8 cellular contexts compared by ENCODE assay signal in the genomic region with DNA sequence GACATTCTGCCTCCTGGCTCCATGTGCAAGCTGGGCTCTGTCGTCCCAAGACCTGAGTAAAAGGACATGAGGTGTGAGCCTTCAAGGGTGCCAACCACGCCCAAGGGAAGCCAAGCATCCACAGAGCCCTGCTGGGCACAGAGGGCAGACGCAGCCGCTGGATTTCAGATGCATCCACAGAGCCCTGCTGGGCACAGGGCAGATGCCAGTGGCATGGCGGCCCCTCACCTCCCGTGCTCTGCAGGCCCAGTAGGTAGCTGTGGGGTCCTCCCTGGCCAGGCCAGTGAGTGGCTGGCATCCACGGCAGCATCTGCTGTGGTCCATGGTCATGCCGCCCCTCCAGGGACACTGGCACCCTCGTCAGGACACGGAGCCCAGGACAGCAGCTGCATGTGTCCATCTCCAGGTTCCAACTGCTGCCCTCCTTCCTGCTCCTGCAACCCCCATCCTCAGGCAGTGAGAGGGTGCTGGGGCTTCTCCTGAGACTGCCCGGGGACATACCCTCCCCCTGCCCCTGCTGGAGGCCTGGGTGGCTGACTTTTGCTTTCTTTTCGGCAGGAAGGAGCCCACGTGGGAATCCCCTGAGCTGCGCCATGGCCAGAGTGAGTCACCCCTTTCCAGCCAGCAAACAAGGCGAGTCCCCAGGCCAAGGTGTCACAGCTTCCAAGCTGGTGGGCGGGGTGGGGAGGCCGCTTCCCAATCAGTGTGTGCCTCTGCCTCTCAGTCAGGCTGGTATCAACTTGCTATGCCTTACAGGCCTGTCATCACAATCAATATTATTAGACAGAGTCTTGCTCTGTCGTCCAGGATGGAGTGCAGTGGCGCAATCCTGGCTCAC. TPM values are rescaled to one million over a fixed set of nuclear protein-coding genes. Genes with fewer than 3 reads are reported as not detected.
DNase-seq lines count a peak whose midpoint lies in the region; ATAC-seq, FAIRE-seq and TF ChIP-seq lines count a peak whose summit lies in the region.

No MANE protein-coding gene starts in this region.

- H3K9me3 Mint-ChIP-seq in effector memory CD8-positive, alpha-beta T cell, result no peaks in the 10 kb centered on the region
- H3K9me3 Mint-ChIP-seq in osteocyte (ENCODE audit: unreplicated experiment) (no peaks in the 10 kb centered on the region), progenitor cell of endocrine pancreas (ENCODE audit: low read depth) (no peaks in the 10 kb centered on the region)

- H2AFZ ChIP-seq in KMS-11 (ENCODE audit: low read depth), result peak overlapping the region; percentile 77

- H3K27me3 Mint-ChIP-seq in effector memory CD8-positive, alpha-beta T cell, result no peaks in the 10 kb centered on the region
- peaks cover 3% of the 10 kb centered on the region for H3K27me3 Mint-ChIP-seq in osteocyte (ENCODE audit: unreplicated experiment)
- H3K27me3 Mint-ChIP-seq in progenitor cell of endocrine pancreas, result peaks cover 4% of the 10 kb centered on the region

- DNase-seq in GM18507 (ENCODE audit: extremely low spot score, insufficient read length, low read depth) (peak; percentile 67), osteocyte (ENCODE audit: extremely low spot score, unreplicated experiment) (no peak), vagina (ENCODE audit: extremely low spot score in 2 of 2) (peak in 1 of 2 donors; percentile 83), NCI-H128 (lab: John Stamatoyannopoulos, UW; ENCODE audit: unreplicated experiment) (no peak), progenitor cell of endocrine pancreas (ENCODE audit: low spot score, unreplicated experiment) (no peak)
- peak; percentile 81 to 91 for DNase-seq in activated CD4-positive, alpha-beta T cell treated with anti-CD3 and anti-CD28 coated beads, Interleukin-2, amount 50 U/mL, for 24 hours (ENCODE audit: low read depth in 1 of 2, low spot score in 1 of 2)
- peak; percentile 72 to 73 (median 72) for DNase-seq in effector memory CD8-positive, alpha-beta T cell

- peak overlapping the region; percentile 76 to 84 for H3K4me3 Mint-ChIP-seq in effector memory CD8-positive, alpha-beta T cell
- H3K4me3 Mint-ChIP-seq in osteocyte (ENCODE audit: unreplicated experiment), result no peak overlapping the region
- no peak overlapping the region for H3K4me3 Mint-ChIP-seq in progenitor cell of endocrine pancreas (ENCODE audit: low read depth)

- peaks cover 23% of the 10 kb centered on the region for H3K36me3 Mint-ChIP-seq in effector memory CD8-positive, alpha-beta T cell (ENCODE audit: insufficient read depth)
- H3K36me3 Mint-ChIP-seq in osteocyte (ENCODE audit: unreplicated experiment) (no peaks in the 10 kb centered on the region), progenitor cell of endocrine pancreas (ENCODE audit: insufficient read depth) (no peaks in the 10 kb centered on the region)

- peak overlapping the region; percentile 98 for H3K4me2 ChIP-seq in KMS-11

- peak overlapping the region; percentile 85 to 90 for H3K27ac Mint-ChIP-seq in effector memory CD8-positive, alpha-beta T cell
- H3K27ac Mint-ChIP-seq in osteocyte (ENCODE audit: unreplicated experiment) (peak overlapping the region; percentile 44), progenitor cell of endocrine pancreas (no peak overlapping the region)

- H3K9ac ChIP-seq in KMS-11, result peak overlapping the region; percentile 59

- peak; percentile 95 for FAIRE-seq in GM18507 (lab: Jason Lieb, UNC)

- H3K27me3 ChIP-seq in KMS-11 (ENCODE audit: insufficient read depth, low read depth) (no peaks in the 10 kb centered on the region), vagina (no peaks in the 10 kb centered on the region)

- no peaks in the 10 kb centered on the region for H4K20me1 ChIP-seq in KMS-11 (ENCODE audit: insufficient read depth)

- peaks cover 26% of the 10 kb centered on the region; the same call in 1 of the 2 replicates for H3K79me2 ChIP-seq in KMS-11 (ENCODE audit: insufficient read depth, low read depth)

- H3K27ac ChIP-seq in KMS-11 (peak overlapping the region; percentile 96), vagina (peak overlapping the region; percentile 38)

- no peak overlapping the region for H3K4me3 ChIP-seq in KMS-11 (IDR thresholded peaks at IDR 0.05; ENCODE audit: insufficient read depth, low read depth, low read length)
- no peak overlapping the region for H3K4me3 ChIP-seq in vagina

- no peaks in the 10 kb centered on the region for H3K9me3 ChIP-seq in vagina

- TF ChIP-seq POLR2A in vagina (IDR thresholded peaks at IDR 0.05), result no peak

- peaks cover 20 to 23% of the 10 kb centered on the region in 2 donors for H3K4me1 Mint-ChIP-seq in effector memory CD8-positive, alpha-beta T cell (ENCODE audit: low read depth in 2 of 2)
- H3K4me1 Mint-ChIP-seq in osteocyte (ENCODE audit: unreplicated experiment) (peaks cover 23% of the 10 kb centered on the region), progenitor cell of endocrine pancreas (ENCODE audit: low read depth) (peaks cover 4% of the 10 kb centered on the region)

- TF ChIP-seq CTCF in KMS-11 (conservative IDR thresholded peaks at IDR 0.05; ENCODE audit: low read depth, low read length) (peak; percentile 17; the same call in 1 of the 2 replicates), osteocyte (IDR thresholded peaks at IDR 0.05) (no peak), vagina (IDR thresholded peaks at IDR 0.05) (no peak), progenitor cell of endocrine pancreas (IDR thresholded peaks at IDR 0.05; ENCODE audit: unreplicated experiment) (no peak)

- H3K36me3 ChIP-seq in KMS-11 (ENCODE audit: insufficient read depth), result no peaks in the 10 kb centered on the region
- H3K36me3 ChIP-seq in vagina, result no peaks in the 10 kb centered on the region

- H3K4me1 ChIP-seq in KMS-11 (ENCODE audit: low read depth, poor library complexity, severe bottlenecking) (peaks cover 54% of the 10 kb centered on the region), vagina (peaks cover 33% of the 10 kb centered on the region)

- intact Hi-C loops in vagina (cut with DNase I), result no loop called here

- peak; percentile 60 for ATAC-seq in effector memory CD8-positive, alpha-beta T cell (replicated peaks)

RNA-seq across cellular contexts. Expression of gene TRAF2, which starts 4.0 kb away (rescaled TPM):
- total RNA-seq in osteocyte, result 12.2 and 14.4 TPM in 2 replicates
- 12.8 TPM for total RNA-seq in vagina
- total RNA-seq in progenitor cell of endocrine pancreas, result 23.4 and 23.8 TPM in 2 replicates

RNA-seq across cellular contexts. Expression of gene EDF1, which starts 16.2 kb away (rescaled TPM):
- total RNA-seq in osteocyte, result 338 and 342 TPM in 2 replicates
- 257 TPM for total RNA-seq in vagina
- 297 and 310 TPM in 2 replicates for total RNA-seq in progenitor cell of endocrine pancreas

RNA-seq across cellular contexts. Expression of gene MAMDC4, which starts 30.2 kb away (rescaled TPM):
- 7.4 and 9.4 TPM in 2 replicates for total RNA-seq in osteocyte
- total RNA-seq in vagina, result 3.2 TPM
- total RNA-seq in progenitor cell of endocrine pancreas, result 36.7 and 40.0 TPM in 2 replicates

RNA-seq across cellular contexts. Expression of gene PHPT1, which starts 33.1 kb away (rescaled TPM):
- total RNA-seq in osteocyte (131 and 142 TPM in 2 replicates), vagina (38.1 TPM), progenitor cell of endocrine pancreas (168 and 169 TPM in 2 replicates)

RNA-seq across cellular contexts. Expression of gene AJM1, which starts 40.0 kb away (rescaled TPM):
- 4.4 and 4.5 TPM in 2 replicates for total RNA-seq in osteocyte
- 1.2 TPM for total RNA-seq in vagina
- 5.1 and 5.8 TPM in 2 replicates for total RNA-seq in progenitor cell of endocrine pancreas

Comparison
In these comparisons a context has a peak if more than half of its experiments do, and no peak if none do; other contexts are left out.
1. DNase-seq: peak in GM18507 (single experiment), activated CD4-positive, alpha-beta T cell treated with anti-CD3 and anti-CD28 coated beads, Interleukin-2, amount 50 U/mL, for 24 hours (2 of 2) and effector memory CD8-positive, alpha-beta T cell (3 of 3); none in osteocyte (single experiment), NCI-H128 (single experiment) and progenitor cell of endocrine pancreas (single experiment).
2. H3K4me3 Mint-ChIP-seq: peak in effector memory CD8-positive, alpha-beta T cell (2 of 2); none in osteocyte (single experiment) and progenitor cell of endocrine pancreas (single experiment).